1 cellular context compared by ENCODE assay signal in the genomic region with DNA sequence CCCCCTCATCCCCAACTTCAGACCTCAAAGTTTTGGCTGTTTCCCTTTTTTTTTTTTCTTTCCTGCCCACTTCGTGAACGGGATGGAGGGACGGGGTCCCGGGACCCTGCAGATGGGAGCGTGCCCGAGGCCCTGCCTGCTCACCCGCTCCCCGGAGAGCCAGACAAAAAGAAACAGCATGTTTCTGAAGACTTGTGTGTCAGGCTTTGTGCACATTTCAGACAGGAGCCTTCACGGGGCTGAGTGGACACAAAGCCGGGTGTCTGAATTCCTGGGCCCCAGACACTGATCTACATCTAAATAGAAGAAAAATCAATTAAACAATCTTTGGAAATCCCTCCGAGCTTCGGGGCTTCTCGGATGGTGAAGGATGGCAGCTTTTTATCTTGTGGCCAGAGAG.
TF ChIP-seq lines count a peak whose summit lies in the region.

No MANE protein-coding gene starts in this region.

TF ChIP-seq in IMR-90, 13 proteins besides CTCF, POLR2A, EP300 and RAD21:
- no peak for TF ChIP-seq FOS (IDR thresholded peaks at IDR 0.05; ENCODE audit: low read depth, low read length)
- no peak for TF ChIP-seq MAZ (IDR thresholded peaks at IDR 0.05; ENCODE audit: borderline replicate concordance, low read depth, low read length)
- no peak for TF ChIP-seq RFX5 (IDR thresholded peaks at IDR 0.05; ENCODE audit: low read depth, low read length)
- no peak for TF ChIP-seq RCOR1 (IDR thresholded peaks at IDR 0.05; ENCODE audit: insufficient replicate concordance, low read length)
- no peak for TF ChIP-seq SMC3 (IDR thresholded peaks at IDR 0.05; ENCODE audit: low read depth, low read length)
- no peak for TF ChIP-seq NFE2L2 (IDR thresholded peaks at IDR 0.05; ENCODE audit: low read depth, low read length)
- no peak for TF ChIP-seq MAFK (IDR thresholded peaks at IDR 0.05; ENCODE audit: low read depth, low read length)
- TF ChIP-seq, protein P1, sequence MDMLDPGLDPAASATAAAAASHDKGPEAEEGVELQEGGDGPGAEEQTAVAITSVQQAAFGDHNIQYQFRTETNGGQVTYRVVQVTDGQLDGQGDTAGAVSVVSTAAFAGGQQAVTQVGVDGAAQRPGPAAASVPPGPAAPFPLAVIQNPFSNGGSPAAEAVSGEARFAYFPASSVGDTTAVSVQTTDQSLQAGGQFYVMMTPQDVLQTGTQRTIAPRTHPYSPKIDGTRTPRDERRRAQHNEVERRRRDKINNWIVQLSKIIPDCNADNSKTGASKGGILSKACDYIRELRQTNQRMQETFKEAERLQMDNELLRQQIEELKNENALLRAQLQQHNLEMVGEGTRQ (IDR thresholded peaks at IDR 0.05; ENCODE audit: low read depth, low read length), result no peak
- no peak for TF ChIP-seq CEBPB (IDR thresholded peaks at IDR 0.05; ENCODE audit: low read depth, low read length)
- TF ChIP-seq, protein P2, sequence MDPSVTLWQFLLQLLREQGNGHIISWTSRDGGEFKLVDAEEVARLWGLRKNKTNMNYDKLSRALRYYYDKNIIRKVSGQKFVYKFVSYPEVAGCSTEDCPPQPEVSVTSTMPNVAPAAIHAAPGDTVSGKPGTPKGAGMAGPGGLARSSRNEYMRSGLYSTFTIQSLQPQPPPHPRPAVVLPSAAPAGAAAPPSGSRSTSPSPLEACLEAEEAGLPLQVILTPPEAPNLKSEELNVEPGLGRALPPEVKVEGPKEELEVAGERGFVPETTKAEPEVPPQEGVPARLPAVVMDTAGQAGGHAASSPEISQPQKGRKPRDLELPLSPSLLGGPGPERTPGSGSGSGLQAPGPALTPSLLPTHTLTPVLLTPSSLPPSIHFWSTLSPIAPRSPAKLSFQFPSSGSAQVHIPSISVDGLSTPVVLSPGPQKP (IDR thresholded peaks at IDR 0.05; ENCODE audit: borderline replicate concordance, low read depth, low read length), result no peak
- TF ChIP-seq MXI1 (IDR thresholded peaks at IDR 0.05; ENCODE audit: borderline replicate concordance, low read depth, low read length), result no peak
- no peak for TF ChIP-seq BHLHE40 (IDR thresholded peaks at IDR 0.05; ENCODE audit: low read depth, low read length)
- TF ChIP-seq CHD1 (IDR thresholded peaks at IDR 0.05; ENCODE audit: low read depth, low read length), result no peak
TF ChIP-seq in IMR-90: peak in this region for 0.
